ENCODE assay signal across 26 cellular contexts in the genomic region with DNA sequence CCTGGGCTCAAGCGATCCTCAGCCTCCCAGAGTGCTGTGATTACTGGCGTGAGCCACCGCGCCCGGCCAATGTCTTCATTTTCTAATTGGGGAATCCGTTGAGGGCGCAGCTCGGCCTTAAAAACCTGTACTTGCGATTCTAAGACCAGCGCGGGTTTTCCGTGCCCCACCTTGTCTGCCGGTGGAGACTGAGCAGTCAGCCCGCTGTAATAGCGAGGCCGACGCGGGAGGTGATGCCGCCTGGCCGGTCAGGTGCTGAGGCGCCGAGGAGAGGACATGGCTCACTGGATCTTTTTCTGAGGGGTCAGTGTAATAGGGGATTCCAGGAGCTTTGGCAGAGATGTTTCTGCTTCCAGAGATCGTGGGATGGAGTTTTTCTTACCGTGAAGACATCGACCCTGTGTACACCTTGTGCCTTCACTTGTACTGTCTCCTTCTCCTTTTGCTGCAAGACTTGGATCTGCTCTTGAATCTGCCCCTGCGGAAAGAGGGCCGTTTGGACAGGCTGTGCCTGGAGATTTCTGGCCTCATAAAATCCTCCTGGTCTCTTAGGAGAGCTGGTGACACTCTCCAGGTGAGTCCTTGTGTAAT. TPM values are rescaled to one million over a fixed set of nuclear protein-coding genes. Genes with fewer than 3 reads are reported as not detected.
DNase-seq lines count a peak whose midpoint lies in the region; ATAC-seq, FAIRE-seq and TF ChIP-seq lines count a peak whose summit lies in the region.
"Had no signal": no experiment of that assay in that cellular context is flagged by ENCODE, and none has a peak within 500 bp of the region (broad histone marks: within the 10 kb centered on the region; RNA-seq: fewer than 3 reads in every experiment).

No MANE protein-coding gene starts in this region.

- H3K27me3 Mint-ChIP-seq in Calu3 (ENCODE audit: unreplicated experiment): no peaks in the 10 kb centered on the region

- H3K27me3 ChIP-seq in PC-9 (ENCODE audit: insufficient read depth, low read depth) (no peaks in the 10 kb centered on the region), hepatocyte (peaks cover 29% of the 10 kb centered on the region), small intestine (ENCODE audit: control insufficient read depth in 2 of 2, insufficient read depth in 2 of 2, low read length in 2 of 2) (peaks cover 0 to 27% of the 10 kb centered on the region in 2 donors)

- POLR2A ChIA-PET in PC-9 (lab: Charles Lee; ENCODE audit: unreplicated experiment): no interaction called here

- H3K4me3 Mint-ChIP-seq in Calu3 (ENCODE audit: low read depth, unreplicated experiment): peak overlapping the region; percentile 70
- H3K4me3 Mint-ChIP-seq: CD4-positive, alpha-beta T cell had no signal

- no peak for FAIRE-seq in small intestine (lab: Jason Lieb, UNC)
- FAIRE-seq: G401.6, GM18507, RCC 7860 had no signal

- peaks cover 74% of the 10 kb centered on the region for H3K36me3 Mint-ChIP-seq in Calu3 (ENCODE audit: insufficient read depth, unreplicated experiment)

- no peak for DNase-seq in Calu3
- no peak for DNase-seq in PC-9
- DNase-seq in hepatocyte (ENCODE audit: low spot score): no peak
- peak; percentile 35 for DNase-seq in small intestine
- no peak for DNase-seq in glomerular visceral epithelial cell (ENCODE audit: extremely low spot score)
- DNase-seq: BE2C; CD4-positive, alpha-beta T cell; COR-L47; DMS 273 treated with DMSO at 0.1 percent for 48 hours; GOT3; HCEC 1CT; MM.1S; NCI-H1048; NCI-H1417 treated with DMSO at 0.1 percent for 48 hours; NCI-H187 treated with DMSO at 0.1 percent for 48 hours; NCI-H2107; NCI-H510A; NCI-H774; NK-92 treated with Interleukin-12 subunit alpha and Interleukin-12 subunit beta, amount 100 ng/mL, for 24 hours; SJCRH30 had no signal

- H3K27ac ChIP-seq in PC-9 (peak overlapping the region; percentile 86), hepatocyte (peak overlapping the region; percentile 29), small intestine (ENCODE audit: low read depth in 1 of 2, low read length in 1 of 2) (peak overlapping the region in 1 of 2 donors; percentile 39)
- H3K27ac ChIP-seq: SJCRH30 had no signal

- CTCF ChIA-PET in Calu3 (lab: Charles Lee): interaction anchor here (2.9 to 5.1 kb wide), 2 partner anchors 8 to 19 kb away, joined by 25 to 31 read pairs; no protein-coding TSS in a partner anchor
- CTCF ChIA-PET in PC-9 (lab: Charles Lee): no interaction called here

- 85% methylated on average over 26 of the region's 27 CpGs for WGBS in hepatocyte (ENCODE audit: low lambda C conversion rate, missing lambda C conversion rate)
- 61 to 69% (median 64%) methylated on average over 27 of the region's 27 CpGs for WGBS in small intestine, 3 donors

- peaks cover 35% of the 10 kb centered on the region for H3K4me1 Mint-ChIP-seq in Calu3 (ENCODE audit: low read depth, unreplicated experiment)

- peaks cover 51% of the 10 kb centered on the region for H3K79me2 ChIP-seq in PC-9 (ENCODE audit: low read depth)
- H3K79me2 ChIP-seq in hepatocyte: no peaks in the 10 kb centered on the region

- H3K27ac Mint-ChIP-seq in Calu3 (ENCODE audit: unreplicated experiment): peak overlapping the region; percentile 73
- H3K27ac Mint-ChIP-seq: CD4-positive, alpha-beta T cell had no signal

- H3K4me1 ChIP-seq in PC-9 (replicated peaks; ENCODE audit: insufficient read depth) (peaks cover 77% of the 10 kb centered on the region), hepatocyte (ENCODE audit: insufficient read depth) (peaks cover 10% of the 10 kb centered on the region), small intestine (ENCODE audit: control insufficient read depth in 2 of 2, insufficient read depth in 1 of 2, low read depth in 1 of 2, low read length in 1 of 2) (peaks cover 4% of the 10 kb centered on the region in 2 donors)
- H3K4me1 ChIP-seq: BE2C, SJCRH30 had no signal

- no peak for TF ChIP-seq CTCF in Calu3 (IDR thresholded peaks at IDR 0.05; ENCODE audit: unreplicated experiment)
- TF ChIP-seq CTCF in PC-9 (conservative IDR thresholded peaks at IDR 0.05): no peak
- no peak for TF ChIP-seq CTCF in hepatocyte (IDR thresholded peaks at IDR 0.05; ENCODE audit: poor library complexity)

- H2AFZ ChIP-seq in PC-9 (peak overlapping the region; percentile 24; the same call in 1 of the 2 replicates), hepatocyte (no peak overlapping the region)

- no peaks in the 10 kb centered on the region for H3K9me3 Mint-ChIP-seq in Calu3 (ENCODE audit: low read depth, unreplicated experiment)
- H3K9me3 Mint-ChIP-seq: CD4-positive, alpha-beta T cell had no signal

- H3K36me3 ChIP-seq in PC-9 (ENCODE audit: low read depth) (peaks cover 7% of the 10 kb centered on the region), hepatocyte (replicated peaks; ENCODE audit: insufficient read depth, low read depth) (no peaks in the 10 kb centered on the region), small intestine (ENCODE audit: control insufficient read depth in 2 of 2, insufficient read depth in 2 of 2, low read length in 2 of 2) (no peaks in the 10 kb centered on the region)
- H3K36me3 ChIP-seq: BE2C, SJCRH30 had no signal

- intact Hi-C loops in Calu3 (cut with micrococcal nuclease; ENCODE audit: unreplicated experiment): no loop called here
- intact Hi-C loops in PC-9 (cut with micrococcal nuclease; ENCODE audit: unreplicated experiment): no loop called here

- H3K4me3 ChIP-seq in PC-9 (peak overlapping the region; percentile 61), hepatocyte (no peak overlapping the region), small intestine (ENCODE audit: low read depth in 1 of 2, low read length in 2 of 2) (peak overlapping the region in 1 of 2 donors; percentile 44)
- H3K4me3 ChIP-seq: SJCRH30 had no signal

- no peaks in the 10 kb centered on the region for H3K9me2 ChIP-seq in PC-9 (ENCODE audit: insufficient read depth)
- no peaks in the 10 kb centered on the region for H3K9me2 ChIP-seq in hepatocyte (replicated peaks; ENCODE audit: insufficient read depth)

- H3K9me3 ChIP-seq in PC-9 (ENCODE audit: insufficient read depth, low read depth) (no peaks in the 10 kb centered on the region), hepatocyte (ENCODE audit: low read depth) (no peaks in the 10 kb centered on the region), small intestine (ENCODE audit: control insufficient read depth, low read depth) (no peaks in the 10 kb centered on the region)
- H3K9me3 ChIP-seq: BE2C, SJCRH30 had no signal

- ATAC-seq in HG02571 (IDR thresholded peaks at IDR 0.05; ENCODE audit: unreplicated experiment): no peak
- ATAC-seq in HG02840 (IDR thresholded peaks at IDR 0.05; ENCODE audit: low FRiP score, unreplicated experiment): no peak

- H3K4me2 ChIP-seq in PC-9: peak overlapping the region; percentile 71
- peak overlapping the region; percentile 60 for H3K4me2 ChIP-seq in hepatocyte

- H3F3A ChIP-seq in PC-9 (ENCODE audit: insufficient read depth, low read depth): peaks cover 37% of the 10 kb centered on the region

- BruUV-seq in Calu3 (replicated peaks; lab: Mats Ljungman, UMichigan): no TSS peak
- no TSS peak for BruUV-seq in PC-9 (replicated peaks; lab: Mats Ljungman, UMichigan)

- H4K20me1 ChIP-seq in PC-9 (ENCODE audit: insufficient read depth) (no peaks in the 10 kb centered on the region), hepatocyte (ENCODE audit: insufficient read depth, poor library complexity, severe bottlenecking) (no peaks in the 10 kb centered on the region)

RNA-seq across cellular contexts. Expression of gene TRIM31, which starts 1.5 kb away (rescaled TPM):
- 161 and 181 TPM in 2 replicates for total RNA-seq in Calu3 (2022)
- not detected in 2 replicates for total RNA-seq in PC-9 (2021)
- total RNA-seq in hepatocyte: 6.3 and 7.7 TPM in 2 replicates
- polyA plus RNA-seq in hepatocyte: 5.0 and 10.1 TPM in 2 replicates
- polyA plus RNA-seq in small intestine: 10 to 100 TPM in 2 of 3 donors, 1 to 10 TPM in 1; 5.2 to 41.6 (median 37.8) TPM
- total RNA-seq: A673; CD4-positive, alpha-beta T cell; SJCRH30 had no signal

RNA-seq across cellular contexts. Expression of gene TRIM40, which starts 24.6 kb away (rescaled TPM):
- 0.29 TPM in 1 of 2 replicates, not detected in the other for total RNA-seq in Calu3 (2022)
- total RNA-seq in PC-9 (2021): not detected in 2 replicates
- total RNA-seq in hepatocyte: 0.40 and 1.0 TPM in 2 replicates
- 0.34 and 2.2 TPM in 2 replicates for polyA plus RNA-seq in hepatocyte
- 10 to 100 TPM in 2 of 3 donors, 1 to 10 TPM in 1; 1.6 to 19.5 (median 14.3) TPM for polyA plus RNA-seq in small intestine
- total RNA-seq: A673; CD4-positive, alpha-beta T cell; SJCRH30 had no signal

RNA-seq across cellular contexts. Expression of gene RNF39, which starts 35.8 kb away (rescaled TPM):
- total RNA-seq in Calu3 (2022) (1.3 and 1.4 TPM in 2 replicates), PC-9 (2021) (7.3 and 7.5 TPM in 2 replicates), hepatocyte (0.73 and 1.1 TPM in 2 replicates)
- polyA plus RNA-seq in hepatocyte (2.2 and 3.3 TPM in 2 replicates), small intestine (under 1 TPM; 0.18 to 0.27 (median 0.22) TPM)
- total RNA-seq: A673; CD4-positive, alpha-beta T cell; SJCRH30 had no signal

RNA-seq across cellular contexts. Expression of gene PPP1R11, which starts 44.4 kb away (rescaled TPM):
- 72.8 and 75.2 TPM in 2 replicates for total RNA-seq in Calu3 (2022)
- 48.3 and 49.3 TPM in 2 replicates for total RNA-seq in PC-9 (2021)
- total RNA-seq in hepatocyte: 50.9 and 55.6 TPM in 2 replicates
- polyA plus RNA-seq in hepatocyte: 74.5 and 79.6 TPM in 2 replicates
- polyA plus RNA-seq in small intestine: 100 to 1,000 TPM in 2 of 3 donors, 10 to 100 TPM in 1; 71.8 to 111 (median 108) TPM

RNA-seq across cellular contexts. Expression of gene TRIM10, which starts 49.6 kb away (rescaled TPM):
- 1.8 and 2.7 TPM in 2 replicates for total RNA-seq in Calu3 (2022)
- not detected in 2 replicates for total RNA-seq in PC-9 (2021)
- total RNA-seq in hepatocyte: 0.12 and 0.27 TPM in 2 replicates
- polyA plus RNA-seq in hepatocyte: 0.16 and 1.1 TPM in 2 replicates
- 1 to 10 TPM; 1.4 to 5.4 (median 5.4) TPM for polyA plus RNA-seq in small intestine
- total RNA-seq: A673; CD4-positive, alpha-beta T cell; SJCRH30 had no signal

Comparison
In these comparisons a context has a peak if more than half of its experiments do, and no peak if none do; other contexts are left out.
1. RNA of gene TRIM31, which starts 1.5 kb away (total RNA-seq): 161 to 181 TPM in Calu3; 6.3 to 7.7 TPM in hepatocyte and not detected in PC-9; every median in the first group is over 10 times any median in the second.